16 cellular contexts compared by ENCODE assay signal in genomic region chr4:67236793-67237192, GRCh38.
"Had no signal": no experiment of that assay in that cellular context is flagged by ENCODE, and none has a peak within 500 bp of the region (broad histone marks: within the 10 kb centered on the region; RNA-seq: fewer than 3 reads in every experiment).

No MANE protein-coding gene starts in this region.

- H3K27ac Mint-ChIP-seq: naive thymus-derived CD8-positive, alpha-beta T cell; progenitor cell of endocrine pancreas; stimulated activated naive CD8-positive, alpha-beta T cell treated with anti-CD3 and anti-CD28 coated beads, Interleukin-15, Interleukin-2, amounts not matched to agents 100 ng/mL and 50 ng/mL, for 24 hours had no signal

- H3K36me3 Mint-ChIP-seq: naive thymus-derived CD8-positive, alpha-beta T cell had no signal

- H3K4me3 Mint-ChIP-seq: naive thymus-derived CD8-positive, alpha-beta T cell; stimulated activated naive CD8-positive, alpha-beta T cell treated with anti-CD3 and anti-CD28 coated beads, Interleukin-15, Interleukin-2, amounts not matched to agents 100 ng/mL and 50 ng/mL, for 24 hours had no signal

- ATAC-seq: mucosa of descending colon; naive thymus-derived CD8-positive, alpha-beta T cell; right cardiac atrium; upper lobe of right lung had no signal

- H3K4me3 ChIP-seq: colonic mucosa, mucosa of descending colon, ovary, smooth muscle cell, tibial artery, upper lobe of right lung, vagina had no signal

- H3K27ac ChIP-seq: colonic mucosa, ovary, tibial artery, upper lobe of right lung, vagina had no signal

- H3K4me1 ChIP-seq: colonic mucosa, tibial artery, upper lobe of right lung, vagina had no signal

- DNase-seq: colonic mucosa; dermis blood vessel endothelial cell; foreskin melanocyte; kidney glomerular epithelial cell; mucosa of descending colon; naive thymus-derived CD8-positive, alpha-beta T cell; ovary; right cardiac atrium; stimulated activated CD4-positive, alpha-beta T cell treated with anti-CD3 and anti-CD28 coated beads, Interleukin-2, amount 100 ng/mL, for 48 hours; tibial artery; upper lobe of right lung had no signal

- H3K27me3 ChIP-seq: colonic mucosa, ovary, tibial artery, upper lobe of right lung, vagina had no signal

- H3K9me3 ChIP-seq: colonic mucosa, mucosa of descending colon, ovary, tibial artery, upper lobe of right lung, vagina had no signal

- H3K36me3 ChIP-seq: colonic mucosa, ovary, tibial artery, upper lobe of right lung, vagina had no signal

- FAIRE-seq: islet of Langerhans had no signal

- H3K27me3 Mint-ChIP-seq: progenitor cell of endocrine pancreas; stimulated activated naive CD8-positive, alpha-beta T cell treated with anti-CD3 and anti-CD28 coated beads, Interleukin-15, Interleukin-2, amounts not matched to agents 100 ng/mL and 50 ng/mL, for 24 hours had no signal

- H3K4me2 ChIP-seq: smooth muscle cell had no signal

- H3K9me3 Mint-ChIP-seq: stimulated activated naive CD8-positive, alpha-beta T cell treated with anti-CD3 and anti-CD28 coated beads, Interleukin-15, Interleukin-2, amounts not matched to agents 100 ng/mL and 50 ng/mL, for 24 hours had no signal

- H3K4me1 Mint-ChIP-seq: naive thymus-derived CD8-positive, alpha-beta T cell had no signal
